In genomic region chr17:7840441-7840840, GRCh38 we compare ENCODE assay signal across 10 cellular contexts. TPM values are rescaled to one million over a fixed set of nuclear protein-coding genes. Genes with fewer than 3 reads are reported as not detected.
A peak's percentile ranks its signal among the peaks of the same experiment; 100 is the strongest.
DNase-seq lines count a peak whose midpoint lies in the region; ATAC-seq and TF ChIP-seq lines count a peak whose summit lies in the region.
"Had no signal": no experiment of that assay in that cellular context is flagged by ENCODE, and none has a peak within 500 bp of the region (broad histone marks: within the 10 kb centered on the region; RNA-seq: fewer than 3 reads in every experiment).

No MANE protein-coding gene starts in this region.

- H4K20me1 ChIP-seq in DOHH2 (ENCODE audit: control insufficient read depth, insufficient read depth, low read depth, low read length) (peaks cover 6% of the 10 kb centered on the region; the same call in 1 of the 2 replicates), PC-9 (ENCODE audit: insufficient read depth) (peaks cover 7% of the 10 kb centered on the region)

- intact Hi-C loops in PC-9 (cut with micrococcal nuclease; ENCODE audit: unreplicated experiment), result loop anchor here (5.0 kb wide), 3 partner anchors 93 to 578 kb away; partner anchors contain the start of gene CLDN7
- intact Hi-C loops in gastrocnemius medialis (cut with DNase I; ENCODE audit: low total_unique reads), result loop anchor here (5.0 to 10.0 kb wide), 5 partner anchors 278 to 603 kb away; partner anchors contain the start of genes EIF5A, KRABD2, PER1 and PHF23

- no peak overlapping the region for H2AFZ ChIP-seq in PC-9

- in situ Hi-C loops in gastrocnemius medialis (cut with MboI; ENCODE audit: low sequenced_read_pairs in 4 of 4), result loop anchor here in 1 of 4 donors (5.0 kb wide), 1 partner anchor 312 kb away; the partner anchor contains the start of gene PER1

- H3K79me2 ChIP-seq in DOHH2 (ENCODE audit: control insufficient read depth, low read length) (peaks cover 72% of the 10 kb centered on the region), PC-9 (ENCODE audit: low read depth) (peaks cover 20% of the 10 kb centered on the region)

- TF ChIP-seq POLR2A in gastrocnemius medialis (IDR thresholded peaks at IDR 0.05), result no peak

- POLR2A ChIA-PET in PC-9 (lab: Charles Lee; ENCODE audit: unreplicated experiment), result no interaction called here

- H3K27me3 ChIP-seq in DOHH2 (ENCODE audit: control insufficient read depth, low read length), result no peaks in the 10 kb centered on the region
- no peaks in the 10 kb centered on the region for H3K27me3 ChIP-seq in PC-9 (ENCODE audit: insufficient read depth, low read depth)
- no peaks in the 10 kb centered on the region for H3K27me3 ChIP-seq in endocrine pancreas (ENCODE audit: control insufficient read depth, insufficient read depth, low read length)
- no peaks in the 10 kb centered on the region for H3K27me3 ChIP-seq in gastrocnemius medialis
- H3K27me3 ChIP-seq: ovary had no signal

- H3K4me2 ChIP-seq in DOHH2 (ENCODE audit: low read length) (peak overlapping the region; percentile 93), PC-9 (peak overlapping the region; percentile 97; the same call in 1 of the 2 replicates)

- TF ChIP-seq CTCF in DOHH2 (IDR thresholded peaks at IDR 0.05; ENCODE audit: low read depth, low read length, poor library complexity, severe bottlenecking), result no peak
- TF ChIP-seq CTCF in PC-9 (conservative IDR thresholded peaks at IDR 0.05), result no peak
- TF ChIP-seq CTCF in gastrocnemius medialis (IDR thresholded peaks at IDR 0.05 in 4 of 5, conservative IDR thresholded peaks at IDR 0.05 in 1 of 5), result no peak

- no peak for ATAC-seq in gastrocnemius medialis
- ATAC-seq in HG02763 (IDR thresholded peaks at IDR 0.05; ENCODE audit: unreplicated experiment), result no peak

- peak overlapping the region; percentile 96 for H3K27ac ChIP-seq in DOHH2 (ENCODE audit: low read depth, low read length)
- H3K27ac ChIP-seq in PC-9, result no peak overlapping the region
- peak overlapping the region; percentile 97 to 100 (median 100) for H3K27ac ChIP-seq in gastrocnemius medialis

- no peaks in the 10 kb centered on the region for H3K9me2 ChIP-seq in DOHH2 (replicated peaks; ENCODE audit: control insufficient read depth, low read length)
- H3K9me2 ChIP-seq in PC-9 (ENCODE audit: insufficient read depth), result no peaks in the 10 kb centered on the region

- H3F3A ChIP-seq in DOHH2 (ENCODE audit: control insufficient read depth, insufficient read depth), result peaks cover 48% of the 10 kb centered on the region
- H3F3A ChIP-seq in PC-9 (ENCODE audit: insufficient read depth, low read depth), result peaks cover 50% of the 10 kb centered on the region; the same call in 1 of the 2 replicates

- no peaks in the 10 kb centered on the region for H3K9me3 ChIP-seq in DOHH2 (ENCODE audit: control insufficient read depth, insufficient read depth, low read length)
- no peaks in the 10 kb centered on the region for H3K9me3 ChIP-seq in PC-9 (ENCODE audit: insufficient read depth, low read depth)
- no peaks in the 10 kb centered on the region for H3K9me3 ChIP-seq in endocrine pancreas (ENCODE audit: control insufficient read depth, low read length)
- no peaks in the 10 kb centered on the region for H3K9me3 ChIP-seq in gastrocnemius medialis
- H3K9me3 ChIP-seq: ovary had no signal

- DNase-seq in PC-9 (no peak), gastrocnemius medialis (no peak), H4 (ENCODE audit: low spot score) (no peak), NOMO-1 (lab: John Stamatoyannopoulos, UW; ENCODE audit: unreplicated experiment in 2 of 2) (no peak)
- DNase-seq in NK-92 treated with Interleukin-12 subunit alpha and Interleukin-12 subunit beta, amount 100 ng/mL, for 24 hours (lab: John Stamatoyannopoulos, UW), result no peak
- DNase-seq: activated CD8-positive, alpha-beta memory T cell treated with anti-CD3 and anti-CD28 coated beads, Interleukin-2, amount 50 U/mL, for 4 hours had no signal

- BruUV-seq in PC-9 (replicated peaks; lab: Mats Ljungman, UMichigan), result no TSS peak

- CTCF ChIA-PET in PC-9 (lab: Charles Lee), result no interaction called here

- H3K4me1 ChIP-seq in DOHH2 (ENCODE audit: control insufficient read depth, low read length) (peaks cover 49% of the 10 kb centered on the region), PC-9 (replicated peaks; ENCODE audit: insufficient read depth) (peaks cover 28% of the 10 kb centered on the region), endocrine pancreas (ENCODE audit: control insufficient read depth, insufficient read depth, low read length) (peaks cover 8% of the 10 kb centered on the region), gastrocnemius medialis (peaks cover 52 to 57% of the 10 kb centered on the region in 2 donors)

- H3K4me3 ChIP-seq in DOHH2 (ENCODE audit: low read length) (peak overlapping the region; percentile 87), PC-9 (no peak overlapping the region), endocrine pancreas (ENCODE audit: control insufficient read depth, insufficient read depth, low read length) (peak overlapping the region; percentile 43), gastrocnemius medialis (no peak overlapping the region)

- peaks cover 52% of the 10 kb centered on the region for H3K36me3 ChIP-seq in DOHH2 (ENCODE audit: control insufficient read depth, low read length)
- H3K36me3 ChIP-seq in PC-9 (ENCODE audit: low read depth), result no peaks in the 10 kb centered on the region
- no peaks in the 10 kb centered on the region for H3K36me3 ChIP-seq in endocrine pancreas (ENCODE audit: control insufficient read depth, insufficient read depth, low read length)
- no peaks in the 10 kb centered on the region for H3K36me3 ChIP-seq in gastrocnemius medialis
- H3K36me3 ChIP-seq: ovary had no signal

- no peak overlapping the region for H3K9ac ChIP-seq in endocrine pancreas (ENCODE audit: control insufficient read depth, insufficient read depth, low read length)

RNA-seq across cellular contexts. Expression of gene KDM6B, which starts 6.4 kb away (rescaled TPM):
- 41.3 and 41.8 TPM in 2 replicates for total RNA-seq in PC-9 (2021)
- 1 to 10 TPM; 1.9 to 8.2 (median 4.4) TPM for total RNA-seq in gastrocnemius medialis
- 0.21 and 4.1 TPM in 2 replicates for total RNA-seq in H4 (2014; rRNA removed; shearing (Covaris generic))

RNA-seq across cellular contexts. Expression of gene TMEM88, which starts 14.4 kb away (rescaled TPM):
- total RNA-seq in PC-9 (2021), result 3.1 and 3.4 TPM in 2 replicates
- total RNA-seq in gastrocnemius medialis, result 10 to 100 TPM; 18.8 to 56.8 (median 27.9) TPM
- not detected in 2 replicates for total RNA-seq in H4 (2014; rRNA removed; shearing (Covaris generic))

RNA-seq across cellular contexts. Expression of gene NAA38, which starts 16.9 kb away (rescaled TPM):
- total RNA-seq in PC-9 (2021), result 159 and 176 TPM in 2 replicates
- 100 to 1,000 TPM in 2 of 4 donors, 10 to 100 TPM in 2; 57.4 to 133 (median 96.6) TPM for total RNA-seq in gastrocnemius medialis
- 70.3 and 104 TPM in 2 replicates for total RNA-seq in H4 (2014; rRNA removed; shearing (Covaris generic))

RNA-seq across cellular contexts. Expression of gene CYB5D1, which starts 17.4 kb away (rescaled TPM):
- 14.3 and 22.0 TPM in 2 replicates for total RNA-seq in PC-9 (2021)
- total RNA-seq in gastrocnemius medialis, result 10 to 100 TPM in 2 of 4 donors, 1 to 10 TPM in 2; 4.1 to 14.7 (median 9.0) TPM
- total RNA-seq in H4 (2014; rRNA removed; shearing (Covaris generic)), result 4.0 and 7.5 TPM in 2 replicates

RNA-seq across cellular contexts. Expression of gene CHD3, which starts 48.1 kb away (rescaled TPM):
- total RNA-seq in PC-9 (2021) (197 and 219 TPM in 2 replicates), gastrocnemius medialis (1 to 10 TPM; 5.4 to 7.7 (median 6.0) TPM)
- 26.5 and 35.0 TPM in 2 replicates for total RNA-seq in H4 (2014; rRNA removed; shearing (Covaris generic))

Comparison
In these comparisons a context has a peak if more than half of its experiments do, and no peak if none do; other contexts are left out.
1. H3K4me3 ChIP-seq: peak in DOHH2 (single experiment) and endocrine pancreas (single experiment); none in PC-9 (single experiment) and gastrocnemius medialis (0 of 4).